Comparison of ENCODE assay signal across 28 cellular contexts in the genomic region with DNA sequence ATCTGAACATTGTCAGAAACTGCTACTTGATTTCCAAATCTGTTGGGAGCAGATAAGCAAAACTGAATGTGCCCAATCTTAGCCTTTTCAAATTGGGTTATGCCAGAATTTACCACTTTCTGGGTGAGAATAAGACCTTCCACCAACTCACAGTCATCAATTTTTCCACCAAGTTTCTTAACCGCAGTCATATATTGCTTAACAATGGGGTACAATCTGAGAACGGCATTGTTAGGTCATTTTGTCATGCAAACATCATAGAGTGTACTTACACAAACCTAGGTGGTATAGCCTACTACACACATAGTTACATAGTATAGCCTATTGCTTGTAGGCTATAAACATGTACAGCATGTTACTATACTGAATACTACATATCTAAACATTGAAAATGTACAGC.
"Had no signal": no experiment of that assay in that cellular context is flagged by ENCODE, and none has a peak within 500 bp of the region (broad histone marks: within the 10 kb centered on the region; RNA-seq: fewer than 3 reads in every experiment).

No MANE protein-coding gene starts in this region.

- H3K4me1 ChIP-seq: ascending aorta, breast epithelium, colonic mucosa, esophagus squamous epithelium, gastroesophageal sphincter, heart right ventricle had no signal

- H3K27me3 ChIP-seq: ascending aorta, breast epithelium, cardiac muscle cell, colonic mucosa, esophagus squamous epithelium, gastroesophageal sphincter had no signal

- H3K9me3 ChIP-seq: ascending aorta, breast epithelium, colonic mucosa, esophagus squamous epithelium, gastroesophageal sphincter, heart right ventricle had no signal

- H3K27ac ChIP-seq: ascending aorta, breast epithelium, cardiac muscle cell, colonic mucosa, epithelial cell of prostate, esophagus squamous epithelium, gastroesophageal sphincter, heart right ventricle had no signal

- DNase-seq: activated CD4-positive, alpha-beta memory T cell treated with anti-CD3 and anti-CD28 coated beads for 36 hours; activated CD4-positive, alpha-beta T cell treated with anti-CD3 and anti-CD28 coated beads for 36 hours; activated CD4-positive, alpha-beta T cell treated with anti-CD3 and anti-CD28 coated beads, Interleukin-2, amount 10 ng/mL, durations not matched to agents 24 days and 14 days; activated CD4-positive, CD25-positive, alpha-beta regulatory T cell; activated CD4-positive, CD25-positive, alpha-beta regulatory T cell treated with anti-CD3 and anti-CD28 coated beads, Interleukin-2, amount 50 U/mL, for 72 hours; activated CD8-positive, alpha-beta memory T cell treated with anti-CD3 and anti-CD28 coated beads, Interleukin-2, amount 10 ng/mL, durations not matched to agents 7 days and 5 days; activated CD8-positive, alpha-beta memory T cell treated with anti-CD3 and anti-CD28 coated beads, Interleukin-2, amount 50 U/mL, for 4 hours; activated CD8-positive, alpha-beta T cell treated with anti-CD3 and anti-CD28 coated beads, Interleukin-2, amount 10 ng/mL, durations not matched to agents 7 days and 5 days; activated gamma-delta T cell; activated naive CD4-positive, alpha-beta T cell; activated naive CD4-positive, alpha-beta T cell treated with anti-CD3 and anti-CD28 coated beads, Interleukin-2, amount 10 ng/mL, durations not matched to agents 7 days and 5 days; activated naive CD8-positive, alpha-beta T cell treated with anti-CD3 and anti-CD28 coated beads, Interleukin-2, amount 10 ng/mL, durations not matched to agents 7 days and 5 days; activated T-cell treated with anti-CD3 and anti-CD28 coated beads, Interleukin-2, amount 50 U/mL, for 1 hour; activated T-cell treated with anti-CD3 and anti-CD28 coated beads, Interleukin-2, amount 50 U/mL, for 72 hours; central memory CD4-positive, alpha-beta T cell; cerebellar nuclear complex; colonic mucosa; effector CD8-positive, alpha-beta T cell; esophagus squamous epithelium; foreskin melanocyte; heart right ventricle; T-helper 2 cell had no signal

- H3K36me3 ChIP-seq: ascending aorta, breast epithelium, cardiac muscle cell, colonic mucosa, esophagus squamous epithelium, gastroesophageal sphincter, heart right ventricle had no signal

- H3K4me3 ChIP-seq: ascending aorta, breast epithelium, cardiac muscle cell, colonic mucosa, esophagus squamous epithelium, gastroesophageal sphincter, heart right ventricle had no signal

- ATAC-seq: activated CD4-positive, alpha-beta T cell treated with anti-CD3 and anti-CD28 coated beads for 36 hours; activated CD8-positive, alpha-beta memory T cell treated with anti-CD3 and anti-CD28 coated beads, Interleukin-2, amount 10 ng/mL, durations not matched to agents 7 days and 5 days; activated CD8-positive, alpha-beta T cell treated with anti-CD3 and anti-CD28 coated beads, Interleukin-2, amount 10 ng/mL, durations not matched to agents 7 days and 5 days; activated naive CD4-positive, alpha-beta T cell treated with anti-CD3 and anti-CD28 coated beads, Interleukin-2, amount 50 U/mL, for 72 hours; activated T-cell treated with anti-CD3 and anti-CD28 coated beads, Interleukin-2, amount 50 U/mL, for 72 hours; gastroesophageal sphincter; heart right ventricle had no signal
